ENCODE assay signal across 8 cellular contexts in genomic region chr13:31930901-31931522, GRCh38.
A peak's percentile ranks its signal among the peaks of the same experiment; 100 is the strongest.
DNase-seq lines count a peak whose midpoint lies in the region; ATAC-seq and TF ChIP-seq lines count a peak whose summit lies in the region.

No MANE protein-coding gene starts in this region.

- peak; percentile 99 for ATAC-seq in HG03064 (IDR thresholded peaks at IDR 0.05; ENCODE audit: low read depth, unreplicated experiment)

- intact Hi-C loops in spleen (cut with DNase I; ENCODE audit: low total_unique reads) = no loop called here

- WGBS in spleen, 5 donors = 53 to 67% (median 65%) methylated on average over 3 of the region's 3 CpGs

- H3K36me3 ChIP-seq in spleen = no peaks in the 10 kb centered on the region

- DNase-seq in GM19238 (ENCODE audit: insufficient read length, low spot score) = peak; percentile 16
- no peak for DNase-seq in NAMALWA (ENCODE audit: low spot score)
- DNase-seq in MV-4-11 (lab: John Stamatoyannopoulos, UW) = no peak
- DNase-seq in spleen = no peak
- no peak for DNase-seq in SKM-1 (lab: John Stamatoyannopoulos, UW; ENCODE audit: unreplicated experiment)

- H3K9me3 ChIP-seq in spleen = no peaks in the 10 kb centered on the region

- no peak for TF ChIP-seq POLR2A in spleen (IDR thresholded peaks at IDR 0.05)

- H3K4me3 ChIP-seq in spleen = no peak overlapping the region

- H3K4me1 ChIP-seq in spleen = peaks cover 0 to 31% (median 13%) of the 10 kb centered on the region in 6 donors

- H3K27me3 ChIP-seq in spleen (replicated peaks in 1 of 7) = no peaks in the 10 kb centered on the region

- TF ChIP-seq CTCF in C4-2B (conservative IDR thresholded peaks at IDR 0.05) (no peak), VCaP (conservative IDR thresholded peaks at IDR 0.05) (no peak), spleen (IDR thresholded peaks at IDR 0.05 in 8 of 11, conservative IDR thresholded peaks at IDR 0.05 in 3 of 11) (no peak)

- H3K27ac ChIP-seq in C4-2B (peak overlapping the region; percentile 48; the same call in 1 of the 2 replicates), VCaP (peak overlapping the region; percentile 23; the same call in 1 of the 2 replicates), spleen (peak overlapping the region in 3 of 8 donors; percentile 19 to 42 (median 21))
